Comparison of ENCODE assay signal across 8 cellular contexts in the genomic region with DNA sequence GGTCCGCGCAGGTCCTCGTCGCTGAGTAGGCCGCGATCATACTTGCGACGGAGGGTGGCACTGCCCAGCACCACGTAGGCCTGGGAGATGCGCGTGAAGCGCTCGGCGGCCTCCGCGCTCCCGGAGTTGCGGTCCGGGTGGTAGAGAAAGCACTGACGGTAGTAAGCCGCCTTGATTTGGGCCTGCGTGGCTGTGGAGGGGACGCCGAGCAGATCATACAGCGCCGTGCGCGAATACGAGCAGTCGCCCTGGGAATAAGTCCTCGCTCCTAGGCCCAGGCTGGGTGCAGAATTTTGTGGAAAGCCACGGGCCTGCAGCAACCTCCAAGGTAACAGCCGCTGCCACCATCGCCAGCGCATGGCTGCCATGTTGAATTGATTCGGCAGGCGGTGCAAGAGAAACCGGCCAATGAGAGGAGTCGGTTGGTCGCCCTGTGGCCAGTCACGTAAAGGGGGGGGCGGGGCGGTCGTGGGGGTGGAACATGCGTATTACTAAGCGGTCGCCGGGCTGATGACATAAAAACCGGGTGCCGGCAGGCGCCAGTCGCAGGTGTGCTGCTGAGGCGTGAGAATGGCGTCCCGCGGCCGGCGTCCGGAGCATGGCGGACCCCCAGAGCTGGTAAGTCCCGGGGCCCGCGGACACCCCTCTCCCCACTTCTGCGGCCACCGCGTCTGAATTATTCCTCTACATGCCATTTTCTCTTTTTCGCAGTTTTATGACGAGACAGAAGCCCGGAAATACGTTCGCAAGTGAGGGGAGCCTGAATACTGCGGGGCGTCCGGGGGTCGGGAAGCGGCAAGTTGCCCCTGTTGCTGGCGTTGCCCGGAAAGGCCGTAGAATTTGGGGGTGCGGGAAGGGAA. TPM values are rescaled to one million over a fixed set of nuclear protein-coding genes. Genes with fewer than 3 reads are reported as not detected.
DNase-seq lines count a peak whose midpoint lies in the region; ATAC-seq and TF ChIP-seq lines count a peak whose summit lies in the region.

BUD23 (plus strand) TSS at position 542 of the 860 bp plus-strand sequence; CDS start at position 571, 29 bp downstream.
DNAJC30 (minus strand) TSS at position 398 of the 860 bp plus-strand sequence; CDS start at position 368, 30 bp downstream.

- TF ChIP-seq CTCF in endodermal cell (conservative IDR thresholded peaks at IDR 0.05) = no peak
- no peak for TF ChIP-seq CTCF in mesothelial cell of epicardium (IDR thresholded peaks at IDR 0.05; ENCODE audit: unreplicated experiment)

- WGBS in endodermal cell (ENCODE audit: insufficient coverage in 1 of 2, insufficient read length in 1 of 2), 2 experiments = 0% methylated on average over 42 to 80 of the region's 80 CpGs

- H3K27ac Mint-ChIP-seq in endodermal cell = peak within 1 kb of the TSS; percentile 97
- H3K27ac Mint-ChIP-seq in mesothelial cell of epicardium = peak within 1 kb of the TSS; percentile 97

- peaks cover 4% of the 10 kb centered on the region for H3K4me1 ChIP-seq in endodermal cell (ENCODE audit: control insufficient read depth, insufficient read depth, low read length)

- no peaks in the 10 kb centered on the region for H3K27me3 ChIP-seq in endodermal cell (ENCODE audit: control insufficient read depth, insufficient read depth, low read length, poor library complexity, severe bottlenecking)

- H3K9ac ChIP-seq in endodermal cell (ENCODE audit: extremely low read depth, low read length, poor library complexity, severe bottlenecking) = peak within 1 kb of the TSS; percentile 92

- H3K4me1 Mint-ChIP-seq in endodermal cell = peaks cover 21% of the 10 kb centered on the region
- H3K4me1 Mint-ChIP-seq in mesothelial cell of epicardium = peaks cover 27% of the 10 kb centered on the region

- DNase-seq in Caki2 (ENCODE audit: low read depth) (peak; percentile 87), HUDEP-2 (lab: John Stamatoyannopoulos, UW; ENCODE audit: unreplicated experiment in 76 of 76) (peak in 74 of 76 experiments; percentile 48 to 98 (median 92)), NOMO-1 treated with dmso at 0.1 percent for 144 hours (lab: John Stamatoyannopoulos, UW; ENCODE audit: unreplicated experiment) (peak; percentile 100), endodermal cell (peak; percentile 99), mesothelial cell of epicardium (ENCODE audit: low spot score in 2 of 2, unreplicated experiment in 2 of 2) (peak; percentile 92)
- peak; percentile 92 for DNase-seq in activated CD8-positive, alpha-beta memory T cell treated with anti-CD3 and anti-CD28 coated beads, Interleukin-2, amount 50 U/mL, for 1 hour (ENCODE audit: extremely low read depth)
- peak; percentile 91 to 93 for DNase-seq in stimulated activated CD8-positive, alpha-beta memory T cell treated with anti-CD3 and anti-CD28 coated beads, Interleukin-15, amount 100 ng/mL, for 4 hours (ENCODE audit: low read depth in 2 of 2)

- no peaks in the 10 kb centered on the region for H3K27me3 Mint-ChIP-seq in endodermal cell (ENCODE audit: insufficient read depth)
- H3K27me3 Mint-ChIP-seq in mesothelial cell of epicardium (ENCODE audit: low read depth) = no peaks in the 10 kb centered on the region

- no peaks in the 10 kb centered on the region for H3K9me3 ChIP-seq in endodermal cell (ENCODE audit: control insufficient read depth, low read length)

- H3K36me3 ChIP-seq in endodermal cell (ENCODE audit: control insufficient read depth, insufficient read depth, low read length) = peaks cover 24% of the 10 kb centered on the region

- ATAC-seq in GM21390 (IDR thresholded peaks at IDR 0.05; ENCODE audit: unreplicated experiment) = peak; percentile 92

- H3K27ac ChIP-seq in endodermal cell (ENCODE audit: low read depth, low read length) = peak within 1 kb of the TSS; percentile 68

- H3K4me3 Mint-ChIP-seq in endodermal cell = peak within 1 kb of the TSS; percentile 94
- H3K4me3 Mint-ChIP-seq in mesothelial cell of epicardium = peak within 1 kb of the TSS; percentile 90

- peaks cover 29% of the 10 kb centered on the region for H3K36me3 Mint-ChIP-seq in endodermal cell (ENCODE audit: low read depth)
- peaks cover 22% of the 10 kb centered on the region for H3K36me3 Mint-ChIP-seq in mesothelial cell of epicardium

- in situ Hi-C loops in Caki2 (cut with HindIII; ENCODE audit: low pct_unique_long_range_greater_than_20kb, low sequenced_read_pairs) = no loop called here

- H3K9me3 Mint-ChIP-seq in endodermal cell (no peaks in the 10 kb centered on the region), mesothelial cell of epicardium (no peaks in the 10 kb centered on the region)

- peak within 1 kb of the TSS; percentile 97 for H3K4me3 ChIP-seq in endodermal cell (ENCODE audit: low read length)

RNA-seq across cellular contexts. Expression of gene BUD23, which starts in this region (rescaled TPM):
- 110 and 151 TPM in 2 replicates for total RNA-seq in Caki2 (2014; rRNA removed; shearing (Covaris generic); ENCODE audit: low replicate concordance)
- total RNA-seq in endodermal cell = 10 to 100 TPM; 62.2 to 67.2 TPM
- 55.9 TPM for polyA plus RNA-seq in endodermal cell (2013, experiment 1 of 2)
- polyA plus RNA-seq in endodermal cell (2013, experiment 2 of 2) = 66.2 TPM
- total RNA-seq in mesothelial cell of epicardium = 64.2 to 70.2 TPM (median 69.1 TPM) in 3 replicates

RNA-seq across cellular contexts. Expression of gene DNAJC30, which starts in this region (rescaled TPM):
- total RNA-seq in Caki2 (2014; rRNA removed; shearing (Covaris generic); ENCODE audit: low replicate concordance) = 10.7 and 20.2 TPM in 2 replicates
- total RNA-seq in endodermal cell (10 to 100 TPM in 1 of 2 donors, 1 to 10 TPM in 1; 8.9 to 11.1 TPM), mesothelial cell of epicardium (13.1 to 14.8 TPM (median 14.6 TPM) in 3 replicates)
- polyA plus RNA-seq in endodermal cell (2013, experiment 1 of 2) = 4.6 TPM
- polyA plus RNA-seq in endodermal cell (2013, experiment 2 of 2) = 4.4 TPM

Comparison
In these comparisons a context has a peak if more than half of its experiments do, and no peak if none do; other contexts are left out.
1. Peak in every context shown above with its lines: DNase-seq, ATAC-seq, H3K4me3 ChIP-seq and H3K27ac ChIP-seq.